1 cellular context compared by ENCODE assay signal in the genomic region with DNA sequence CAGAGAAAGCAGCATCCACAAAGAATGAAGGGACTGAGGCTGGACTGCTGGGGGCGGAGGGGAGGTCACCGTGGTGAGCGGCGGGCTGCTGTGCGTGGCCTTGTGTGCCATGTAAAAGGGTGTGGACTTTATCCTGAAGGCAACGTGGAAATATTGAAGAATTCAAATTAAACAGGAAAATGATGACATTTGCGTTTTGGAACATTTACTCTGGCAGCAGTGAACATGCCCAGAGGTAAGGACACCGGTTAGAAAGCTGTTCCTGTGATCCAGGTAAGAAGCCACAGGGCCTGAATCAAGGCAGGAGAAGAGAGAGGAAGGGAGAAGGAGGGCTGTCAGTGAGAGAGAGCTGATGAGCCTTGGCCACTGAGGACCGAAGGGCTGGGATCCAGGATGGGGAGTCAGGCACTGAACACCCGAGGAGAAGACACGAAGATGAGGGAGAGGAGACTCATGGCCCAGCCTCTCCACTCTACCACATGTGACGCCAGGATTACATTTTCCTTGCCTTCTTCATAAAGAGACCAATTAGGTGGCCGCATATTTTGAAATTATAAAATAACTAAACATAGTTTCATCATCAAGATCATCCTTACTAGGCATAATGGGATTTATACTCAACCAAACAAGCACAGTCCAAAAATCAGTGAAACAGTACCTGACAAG.
TF ChIP-seq lines count a peak whose summit lies in the region.

No MANE protein-coding gene starts in this region.

TF ChIP-seq in K562, 482 proteins besides CTCF, POLR2A, EP300 and RAD21 (continued from another document):
- no peak for TF ChIP-seq NR4A1 (CRISPR knock-in tag; IDR thresholded peaks at IDR 0.05)
- 0 out of 2 replicates have a peak, but pooled peaks have one; percentile 55 for TF ChIP-seq NR4A1 (tag; IDR thresholded peaks at IDR 0.05)
- TF ChIP-seq C11orf30 (IDR thresholded peaks at IDR 0.05; ENCODE audit: low read depth) = peak; percentile 79
- peak; percentile 89 for TF ChIP-seq ZNF316 (IDR thresholded peaks at IDR 0.05)
- no peak for TF ChIP-seq POLR2B (IDR thresholded peaks at IDR 0.05; ENCODE audit: low read depth, partially characterized antibody)
- 0 out of 2 replicates have a peak, but pooled peaks have one; percentile 27 for TF ChIP-seq MAFK (IDR thresholded peaks at IDR 0.05; ENCODE audit: low read length)
- TF ChIP-seq, protein P1, sequence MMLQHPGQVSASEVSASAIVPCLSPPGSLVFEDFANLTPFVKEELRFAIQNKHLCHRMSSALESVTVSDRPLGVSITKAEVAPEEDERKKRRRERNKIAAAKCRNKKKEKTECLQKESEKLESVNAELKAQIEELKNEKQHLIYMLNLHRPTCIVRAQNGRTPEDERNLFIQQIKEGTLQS (IDR thresholded peaks at IDR 0.05) = peak; percentile 38; the same call in 1 of the 2 replicates
- TF ChIP-seq, protein P1 (CRISPR knock-in tag; conservative IDR thresholded peaks at IDR 0.05) = no peak
- TF ChIP-seq NEUROD1 (IDR thresholded peaks at IDR 0.05; ENCODE audit: borderline replicate concordance, low read depth, low read length, partially characterized antibody) = peak; percentile 11
- no peak for TF ChIP-seq POLR2AphosphoS2 (IDR thresholded peaks at IDR 0.05; ENCODE audit: low read length)
- peak; percentile 19; the same call in 1 of the 2 replicates for TF ChIP-seq MAFF (IDR thresholded peaks at IDR 0.05; ENCODE audit: low read length)
- 0 out of 2 replicates have a peak, but pooled peaks have one; percentile 1 for TF ChIP-seq ZNF766 (CRISPR knock-in tag; conservative IDR thresholded peaks at IDR 0.05)
- TF ChIP-seq SETDB1 (IDR thresholded peaks at IDR 0.05; ENCODE audit: low read length) = no peak
